15 cellular contexts compared by ENCODE assay signal in the genomic region with DNA sequence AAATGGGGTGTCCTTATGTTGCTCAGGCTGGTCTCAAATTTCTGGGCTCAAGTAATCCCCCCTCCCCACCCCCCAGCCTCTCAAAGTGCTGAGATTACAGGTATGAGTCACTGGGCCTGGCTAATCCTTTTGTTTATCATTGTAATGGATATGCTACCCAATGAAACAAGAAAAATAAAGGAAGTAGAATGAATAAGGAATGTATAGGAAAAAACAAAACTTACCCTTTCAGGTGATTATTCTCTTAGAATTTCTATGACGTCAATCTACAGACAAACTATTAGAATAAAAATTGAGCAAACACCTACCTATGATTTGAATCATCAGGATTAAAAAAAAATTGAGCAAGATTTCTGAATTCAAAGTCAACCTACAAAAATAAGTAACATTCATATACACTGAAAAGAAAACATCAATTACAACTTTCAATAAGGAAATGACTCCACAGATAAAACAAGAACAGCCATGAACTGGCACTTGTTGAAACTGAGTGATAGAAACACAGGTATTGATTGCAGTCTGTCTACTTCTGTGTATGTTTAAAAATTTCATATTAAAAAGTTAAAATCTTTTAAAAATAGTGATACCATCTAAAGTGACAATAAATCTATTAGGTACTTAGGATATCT. TPM values are rescaled to one million over a fixed set of nuclear protein-coding genes. Genes with fewer than 3 reads are reported as not detected.
"Had no signal": no experiment of that assay in that cellular context is flagged by ENCODE, and none has a peak within 500 bp of the region (broad histone marks: within the 10 kb centered on the region; RNA-seq: fewer than 3 reads in every experiment).

No MANE protein-coding gene starts in this region.

- H3K4me1 Mint-ChIP-seq: activated naive CD4-positive, alpha-beta T cell treated with anti-CD3 and anti-CD28 coated beads, Interleukin-2, amount 10 ng/mL, durations not matched to agents 7 days and 5 days; memory B cell; natural killer cell; stimulated activated naive CD8-positive, alpha-beta T cell treated with anti-CD3 and anti-CD28 coated beads, Interleukin-15, amount 100 ng/mL, for 72 hours had no signal

- DNase-seq: activated CD4-positive, alpha-beta T cell treated with anti-CD3 and anti-CD28 coated beads, Interleukin-2, amount 50 U/mL, for 1 hour; activated CD4-positive, CD25-positive, alpha-beta regulatory T cell; activated naive CD4-positive, alpha-beta T cell treated with anti-CD3 and anti-CD28 coated beads, Interleukin-2, amount 10 ng/mL, durations not matched to agents 7 days and 5 days; activated T-cell treated with anti-CD3 and anti-CD28 coated beads for 4 hours; body of pancreas; heart left ventricle; natural killer cell; occipital lobe; stimulated activated CD4-positive, alpha-beta T cell treated with anti-CD3 and anti-CD28 coated beads, Interleukin-4, amount 100 ng/mL, for 24 hours; stimulated activated naive CD8-positive, alpha-beta T cell treated with anti-CD3 and anti-CD28 coated beads, Interleukin-15, amount 100 ng/mL, for 72 hours; T-helper 2 cell had no signal

- H3K27ac Mint-ChIP-seq: activated naive CD4-positive, alpha-beta T cell treated with anti-CD3 and anti-CD28 coated beads, Interleukin-2, amount 10 ng/mL, durations not matched to agents 7 days and 5 days; activated T-helper 2 cell treated with anti-CD3 and anti-CD28 coated beads, Interferon-gamma antibody, Interleukin-2, Interleukin-4, amounts not matched to agents 10 μg/mL and 5 μg/mL and 100 μg/mL, durations not matched to agents 14 hours and 24 hours and 36 hours; memory B cell; natural killer cell; stimulated activated naive CD8-positive, alpha-beta T cell treated with anti-CD3 and anti-CD28 coated beads, Interleukin-15, amount 100 ng/mL, for 72 hours had no signal

- ATAC-seq: body of pancreas; heart left ventricle; left lobe of liver; natural killer cell; sciatic nerve; stimulated activated naive CD8-positive, alpha-beta T cell treated with anti-CD3 and anti-CD28 coated beads, Interleukin-15, amount 100 ng/mL, for 72 hours had no signal

- H3K27me3 Mint-ChIP-seq: activated naive CD4-positive, alpha-beta T cell treated with anti-CD3 and anti-CD28 coated beads, Interleukin-2, amount 10 ng/mL, durations not matched to agents 7 days and 5 days; memory B cell; stimulated activated naive CD8-positive, alpha-beta T cell treated with anti-CD3 and anti-CD28 coated beads, Interleukin-15, amount 100 ng/mL, for 72 hours had no signal

- H3K36me3 Mint-ChIP-seq: activated naive CD4-positive, alpha-beta T cell treated with anti-CD3 and anti-CD28 coated beads, Interleukin-2, amount 10 ng/mL, durations not matched to agents 7 days and 5 days; memory B cell; natural killer cell had no signal

- H3K4me3 Mint-ChIP-seq: activated naive CD4-positive, alpha-beta T cell treated with anti-CD3 and anti-CD28 coated beads, Interleukin-2, amount 10 ng/mL, durations not matched to agents 7 days and 5 days; memory B cell; natural killer cell; stimulated activated naive CD8-positive, alpha-beta T cell treated with anti-CD3 and anti-CD28 coated beads, Interleukin-15, amount 100 ng/mL, for 72 hours had no signal

RNA-seq across cellular contexts. Expression of gene ADAM12, which starts 12.2 kb away (rescaled TPM):
- total RNA-seq: left lobe of liver had no signal
